In the genomic region with DNA sequence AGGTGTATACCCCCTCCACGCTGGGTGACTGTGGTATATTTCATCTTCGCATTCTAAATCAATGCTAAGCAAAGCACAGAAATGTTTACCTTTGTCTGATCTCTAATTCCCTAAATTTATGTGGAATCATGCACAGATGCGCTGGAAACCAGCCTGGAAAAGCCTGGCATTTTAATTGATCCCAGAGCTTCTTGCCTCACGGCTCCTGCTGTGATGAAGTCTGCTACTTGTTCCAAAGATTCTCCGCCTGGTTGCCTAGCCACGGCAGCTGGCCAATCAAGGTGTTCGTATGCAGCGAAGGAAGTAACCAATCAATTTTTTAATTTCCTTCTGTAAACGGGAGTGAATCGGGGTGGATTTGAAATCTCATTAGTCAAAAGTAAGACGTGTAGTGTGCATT, we compare ENCODE assay signal across 13 cellular contexts.
A peak's percentile ranks its signal among the peaks of the same experiment; 100 is the strongest.
DNase-seq lines count a peak whose midpoint lies in the region; ATAC-seq and TF ChIP-seq lines count a peak whose summit lies in the region.
"Had no signal": no experiment of that assay in that cellular context is flagged by ENCODE, and none has a peak within 500 bp of the region (broad histone marks: within the 10 kb centered on the region; RNA-seq: fewer than 3 reads in every experiment).

No MANE protein-coding gene starts in this region.

- no peaks in the 10 kb centered on the region for H3K36me3 Mint-ChIP-seq in osteocyte (ENCODE audit: unreplicated experiment)
- H3K36me3 Mint-ChIP-seq in naive thymus-derived CD4-positive, alpha-beta T cell, result no peaks in the 10 kb centered on the region

- H3K9me3 Mint-ChIP-seq in osteocyte (ENCODE audit: unreplicated experiment), result no peaks in the 10 kb centered on the region
- H3K9me3 Mint-ChIP-seq in naive thymus-derived CD4-positive, alpha-beta T cell, result peaks cover 0 to 4% (median 0%) of the 10 kb centered on the region in 11 donors

- peak overlapping the region in 47 of 59 donors; percentile 1 to 49 (median 35) for H3K4me3 ChIP-seq in dorsolateral prefrontal cortex
- no peak overlapping the region for H3K4me3 ChIP-seq in naive thymus-derived CD4-positive, alpha-beta T cell (ENCODE audit: low read length)
- H3K4me3 ChIP-seq: suprapubic skin had no signal

- H3K4me3 Mint-ChIP-seq in osteocyte (ENCODE audit: unreplicated experiment), result peak overlapping the region; percentile 65
- no peak overlapping the region for H3K4me3 Mint-ChIP-seq in naive thymus-derived CD4-positive, alpha-beta T cell
- H3K4me3 Mint-ChIP-seq: neural crest cell had no signal

- TF ChIP-seq CTCF in dorsolateral prefrontal cortex (IDR thresholded peaks at IDR 0.05 in 54 of 56, conservative IDR thresholded peaks at IDR 0.05 in 2 of 56; ENCODE audit: low read depth in 1 of 56, partially characterized antibody in 56 of 56) (no peak), osteocyte (IDR thresholded peaks at IDR 0.05) (no peak)

- CTCF ChIA-PET in naive thymus-derived CD4-positive, alpha-beta T cell (lab: Charles Lee), result no interaction called here

- H3K27me3 Mint-ChIP-seq in osteocyte (ENCODE audit: unreplicated experiment), result peaks cover 2% of the 10 kb centered on the region
- H3K27me3 Mint-ChIP-seq in naive thymus-derived CD4-positive, alpha-beta T cell, result peaks cover 0 to 16% (median 10%) of the 10 kb centered on the region in 5 donors

- H3K4me1 Mint-ChIP-seq in osteocyte (ENCODE audit: unreplicated experiment), result peaks cover 24% of the 10 kb centered on the region
- H3K4me1 Mint-ChIP-seq in naive thymus-derived CD4-positive, alpha-beta T cell, result peaks cover 0 to 2% (median 0%) of the 10 kb centered on the region in 7 donors

- H3K27ac ChIP-seq in dorsolateral prefrontal cortex, result no peak overlapping the region
- no peak overlapping the region for H3K27ac ChIP-seq in naive thymus-derived CD4-positive, alpha-beta T cell (ENCODE audit: low read depth, low read length)
- H3K27ac ChIP-seq: suprapubic skin had no signal

- POLR2A ChIA-PET in naive thymus-derived CD4-positive, alpha-beta T cell (lab: Charles Lee), result no interaction called here

- intact Hi-C loops in dorsolateral prefrontal cortex (cut with DNase I), result no loop called here
- intact Hi-C loops in naive thymus-derived CD4-positive, alpha-beta T cell (cut with micrococcal nuclease), result no loop called here

- H3K27me3 ChIP-seq in dorsolateral prefrontal cortex, result peaks cover 0 to 3% (median 0%) of the 10 kb centered on the region in 45 donors
- H3K27me3 ChIP-seq in naive thymus-derived CD4-positive, alpha-beta T cell (ENCODE audit: control insufficient read depth in 2 of 2, insufficient read depth in 2 of 2, low read length in 2 of 2), result no peaks in the 10 kb centered on the region
- H3K27me3 ChIP-seq: suprapubic skin had no signal

- H3K27ac Mint-ChIP-seq in osteocyte (ENCODE audit: unreplicated experiment), result peak overlapping the region; percentile 74
- H3K27ac Mint-ChIP-seq in naive thymus-derived CD4-positive, alpha-beta T cell, result no peak overlapping the region

- DNase-seq in DMS 273 treated with DMSO at 0.1 percent for 48 hours (lab: John Stamatoyannopoulos, UW), result peak; percentile 89
- DNase-seq in NCI-H2171 (lab: John Stamatoyannopoulos, UW), result peak; percentile 96
- peak in 5 of 10 donors; percentile 23 to 50 (median 36) for DNase-seq in dorsolateral prefrontal cortex
- DNase-seq in osteocyte (ENCODE audit: extremely low spot score, unreplicated experiment), result no peak
- no peak for DNase-seq in naive thymus-derived CD4-positive, alpha-beta T cell
- no peak for DNase-seq in NCI-H526 (lab: John Stamatoyannopoulos, UW)
- no peak for DNase-seq in OCI-M1 (lab: John Stamatoyannopoulos, UW)
- DNase-seq: cortex of kidney; Kasumi-1; stimulated activated CD4-positive, alpha-beta T cell treated with anti-CD3 and anti-CD28 coated beads, Interleukin-2, amount 100 ng/mL, for 24 hours had no signal

- H3K36me3 ChIP-seq in naive thymus-derived CD4-positive, alpha-beta T cell (ENCODE audit: control insufficient read depth in 2 of 3, insufficient read depth in 3 of 3, low read length in 3 of 3), result no peaks in the 10 kb centered on the region
- H3K36me3 ChIP-seq: suprapubic skin had no signal

- H3K4me1 ChIP-seq in naive thymus-derived CD4-positive, alpha-beta T cell (ENCODE audit: control insufficient read depth in 2 of 2, insufficient read depth in 2 of 2, low read length in 2 of 2), result no peaks in the 10 kb centered on the region

- no peak for ATAC-seq in HG03378 (IDR thresholded peaks at IDR 0.05; ENCODE audit: unreplicated experiment)
- ATAC-seq in naive thymus-derived CD4-positive, alpha-beta T cell, result no peak

- no peaks in the 10 kb centered on the region for H3K9me3 ChIP-seq in naive thymus-derived CD4-positive, alpha-beta T cell (ENCODE audit: control insufficient read depth in 2 of 3, low read length in 3 of 3)
- H3K9me3 ChIP-seq: suprapubic skin had no signal

Comparison
In these comparisons a context has a peak if more than half of its experiments do, and no peak if none do; other contexts are left out.
1. DNase-seq: peak in DMS 273 treated with DMSO at 0.1 percent for 48 hours (single experiment) and NCI-H2171 (single experiment); none in osteocyte (single experiment), naive thymus-derived CD4-positive, alpha-beta T cell (0 of 9), NCI-H526 (0 of 2) and OCI-M1 (single experiment).